8 cellular contexts compared by ENCODE assay signal in the genomic region with DNA sequence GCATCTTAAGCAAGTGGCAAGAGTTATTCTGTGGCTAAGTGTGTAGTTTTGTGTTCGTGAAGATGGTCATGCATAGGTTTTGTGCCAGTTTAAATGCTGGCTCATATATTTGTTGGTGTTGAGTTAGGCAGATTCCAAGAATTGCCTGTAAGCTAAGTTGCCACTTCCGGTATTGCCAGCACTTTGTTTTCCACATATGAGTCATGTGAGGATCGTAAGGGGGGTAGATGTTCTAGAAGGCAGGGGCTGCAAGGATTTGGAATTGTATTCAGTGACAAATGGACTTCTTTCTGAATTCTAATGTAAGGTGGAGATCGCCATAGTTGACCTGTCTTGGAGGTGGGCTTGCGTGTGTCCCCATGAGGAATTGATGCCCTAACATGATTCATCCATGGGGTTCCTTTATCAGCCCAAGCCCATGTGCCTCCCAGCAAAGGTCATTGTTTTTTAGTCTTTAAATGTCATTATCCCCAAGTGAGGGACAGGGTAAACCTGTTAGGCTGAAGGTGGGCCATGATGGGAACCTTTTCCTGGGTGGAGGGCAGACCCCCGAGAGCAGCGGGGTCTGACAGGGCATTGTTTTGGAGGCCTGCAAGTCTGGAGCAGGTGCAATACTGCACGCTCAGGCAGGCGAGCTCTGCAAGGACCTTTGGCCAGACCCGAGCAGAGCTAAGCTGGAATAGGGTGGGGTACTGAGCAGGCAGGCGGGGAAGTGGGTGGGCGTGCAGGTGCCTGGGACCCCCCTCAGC.
DNase-seq lines count a peak whose midpoint lies in the region; ATAC-seq and TF ChIP-seq lines count a peak whose summit lies in the region.

No MANE protein-coding gene starts in this region.

- H3K4me1 Mint-ChIP-seq in brain, result peaks cover 70% of the 10 kb centered on the region

- H3K4me3 Mint-ChIP-seq in brain, result no peak overlapping the region

- H3K4me1 ChIP-seq in mucosa of stomach (ENCODE audit: control insufficient read depth, insufficient read depth, low read length), result peaks cover 79% of the 10 kb centered on the region
- H3K4me1 ChIP-seq in OCI-LY7 (ENCODE audit: insufficient read depth, low read length, poor library complexity, severe bottlenecking), result peaks cover 49% of the 10 kb centered on the region

- in situ Hi-C loops in KBM-7 (cut with MboI; ENCODE audit: low pct_unique_long_range_greater_than_20kb, low sequenced_read_pairs), result no loop called here

- no peak for ATAC-seq in GM18502 (IDR thresholded peaks at IDR 0.05; ENCODE audit: poor library complexity, unreplicated experiment)
- ATAC-seq in GM21360 (IDR thresholded peaks at IDR 0.05; ENCODE audit: unreplicated experiment), result no peak

- CTCF ChIA-PET in OCI-LY7 (lab: Charles Lee; ENCODE audit: unreplicated experiment), result no interaction called here

- H3K27me3 ChIP-seq in mucosa of stomach (ENCODE audit: control insufficient read depth, insufficient read depth, low read length), result no peaks in the 10 kb centered on the region

- H2AFZ ChIP-seq in OCI-LY7 (ENCODE audit: low read length), result no peak overlapping the region

- H3K36me3 Mint-ChIP-seq in brain, result peaks cover 20% of the 10 kb centered on the region

- no peaks in the 10 kb centered on the region for H3K27me3 Mint-ChIP-seq in brain

- H3K9me3 ChIP-seq in mucosa of stomach (ENCODE audit: control insufficient read depth, low read length) (no peaks in the 10 kb centered on the region), OCI-LY7 (ENCODE audit: low read length) (no peaks in the 10 kb centered on the region)

- H3K27ac ChIP-seq in OCI-LY7 (ENCODE audit: low read depth, low read length, poor library complexity, severe bottlenecking), result no peak overlapping the region

- peak overlapping the region; percentile 2 to 88 (median 23) for H3K27ac Mint-ChIP-seq in brain

- peak overlapping the region; percentile 22 for H3K9ac ChIP-seq in mucosa of stomach (ENCODE audit: low read length)

- no peak overlapping the region for H3K4me2 ChIP-seq in OCI-LY7 (ENCODE audit: low read length)

- DNase-seq in AG10803 (ENCODE audit: low read depth) (peak; percentile 77), KBM-7 (peak; percentile 40), OCI-LY7 (ENCODE audit: low spot score) (no peak), NCI-H2029 treated with DMSO at 0.1 percent for 48 hours (lab: John Stamatoyannopoulos, UW) (no peak)

- H3K36me3 ChIP-seq in mucosa of stomach (ENCODE audit: control insufficient read depth, insufficient read depth, low read length) (peaks cover 4% of the 10 kb centered on the region), OCI-LY7 (ENCODE audit: insufficient read depth, low read length) (peaks cover 56% of the 10 kb centered on the region)

- no peaks in the 10 kb centered on the region for H3K9me3 Mint-ChIP-seq in brain

- BruUV-seq in OCI-LY7 (replicated peaks; lab: Mats Ljungman, UMichigan), result no TSS peak

- peaks cover 100% of the 10 kb centered on the region for H3K79me2 ChIP-seq in OCI-LY7 (ENCODE audit: insufficient read depth, low read depth, low read length)

- H3K9me2 ChIP-seq in OCI-LY7 (ENCODE audit: insufficient read depth, low read length), result no peaks in the 10 kb centered on the region

- POLR2A ChIA-PET in OCI-LY7 (lab: Charles Lee), result interaction anchor here (0.7 to 1.0 kb wide), 2 partner anchors 9 to 32 kb away, joined by 3 read pairs; no protein-coding TSS in a partner anchor

- no peak overlapping the region for H3K4me3 ChIP-seq in AG10803 (ENCODE audit: low read length)
- H3K4me3 ChIP-seq in mucosa of stomach (ENCODE audit: low read length), result no peak overlapping the region
- H3K4me3 ChIP-seq in OCI-LY7 (ENCODE audit: low read depth, low read length, poor library complexity, severe bottlenecking), result no peak overlapping the region

- TF ChIP-seq CTCF in AG10803 (conservative IDR thresholded peaks at IDR 0.05; ENCODE audit: low read length) (no peak), brain (conservative IDR thresholded peaks at IDR 0.05) (no peak), OCI-LY7 (conservative IDR thresholded peaks at IDR 0.05; ENCODE audit: low read length) (no peak)

- intact Hi-C loops in OCI-LY7 (cut with micrococcal nuclease; ENCODE audit: unreplicated experiment), result no loop called here

- peaks cover 17% of the 10 kb centered on the region for H4K20me1 ChIP-seq in OCI-LY7 (ENCODE audit: insufficient read depth, low read length)

Comparison
In these comparisons a context has a peak if more than half of its experiments do, and no peak if none do; other contexts are left out.
1. DNase-seq: peak in AG10803 (single experiment) and KBM-7 (single experiment); none in OCI-LY7 (single experiment) and NCI-H2029 treated with DMSO at 0.1 percent for 48 hours (single experiment).